ENCODE assay signal across 7 cellular contexts in genomic region chrX:16300831-16301230, GRCh38.
"Had no signal": no experiment of that assay in that cellular context is flagged by ENCODE, and none has a peak within 500 bp of the region (broad histone marks: within the 10 kb centered on the region; RNA-seq: fewer than 3 reads in every experiment).

No MANE protein-coding gene starts in this region.

- ATAC-seq: GM23338, K562 had no signal

- H3K4me3 ChIP-seq: GM23338, K562 had no signal

- FAIRE-seq: H54, HTR-8/SVneo, K562 had no signal

- H3K4me2 ChIP-seq: GM23338 had no signal

- DNase-seq: H9, HCEC 1CT, IMR-90 had no signal

- H2AFZ ChIP-seq: GM23338 had no signal
